In genomic region chr7:7653568-7654187, GRCh38 we compare ENCODE assay signal across 9 cellular contexts. TPM values are rescaled to one million over a fixed set of nuclear protein-coding genes. Genes with fewer than 3 reads are reported as not detected.
A peak's percentile ranks its signal among the peaks of the same experiment; 100 is the strongest.
DNase-seq lines count a peak whose midpoint lies in the region; ATAC-seq and TF ChIP-seq lines count a peak whose summit lies in the region.
"Had no signal": no experiment of that assay in that cellular context is flagged by ENCODE, and none has a peak within 500 bp of the region (broad histone marks: within the 10 kb centered on the region; RNA-seq: fewer than 3 reads in every experiment).

No MANE protein-coding gene starts in this region.

- H3K4me3 Mint-ChIP-seq in HFFc6 = no peak overlapping the region
- H3K4me3 Mint-ChIP-seq in activated CD8-positive, alpha-beta T cell treated with anti-CD3 and anti-CD28 coated beads, Interleukin-2, amount 10 ng/mL, durations not matched to agents 7 days and 5 days = no peak overlapping the region
- no peak overlapping the region for H3K4me3 Mint-ChIP-seq in CD8-positive, alpha-beta memory T cell
- H3K4me3 Mint-ChIP-seq: stimulated activated naive CD8-positive, alpha-beta T cell treated with anti-CD3 and anti-CD28 coated beads, Interleukin-15, Interleukin-2, amounts not matched to agents 100 ng/mL and 50 ng/mL, for 24 hours had no signal

- TF ChIP-seq CTCF in HFFc6 (IDR thresholded peaks at IDR 0.05) = peak; percentile 73
- TF ChIP-seq CTCF in right lobe of liver (IDR thresholded peaks at IDR 0.05) = peak; percentile 22 to 36 (median 26)
- no peak for TF ChIP-seq CTCF in omental fat pad (IDR thresholded peaks at IDR 0.05)

- DNase-seq in Daoy (ENCODE audit: low read depth) (peak; percentile 23), HFFc6 (no peak), right lobe of liver (no peak), T-helper 9 cell (no peak), omental fat pad (ENCODE audit: low spot score) (no peak)
- peak; percentile 36 for DNase-seq in activated CD8-positive, alpha-beta T cell treated with anti-CD3 and anti-CD28 coated beads, Interleukin-2, amount 10 ng/mL, durations not matched to agents 7 days and 5 days
- no peak for DNase-seq in CD8-positive, alpha-beta memory T cell

- H3K27me3 ChIP-seq in right lobe of liver = no peaks in the 10 kb centered on the region
- no peaks in the 10 kb centered on the region for H3K27me3 ChIP-seq in CD8-positive, alpha-beta memory T cell (ENCODE audit: insufficient read depth, low read length, poor library complexity, severe bottlenecking)

- intact Hi-C loops in right lobe of liver (cut with DNase I) = no loop called here

- no peaks in the 10 kb centered on the region for H3K36me3 ChIP-seq in right lobe of liver
- H3K36me3 ChIP-seq in CD8-positive, alpha-beta memory T cell (ENCODE audit: insufficient read depth, low read length) = no peaks in the 10 kb centered on the region

- WGBS in right lobe of liver (ENCODE audit: insufficient coverage, low coverage, low lambda C conversion rate, missing lambda C conversion rate) = 75% methylated on average over 3 of the region's 3 CpGs

- H3K4me1 Mint-ChIP-seq in HFFc6 (ENCODE audit: low read depth) = peaks cover 23% of the 10 kb centered on the region
- H3K4me1 Mint-ChIP-seq in activated CD8-positive, alpha-beta T cell treated with anti-CD3 and anti-CD28 coated beads, Interleukin-2, amount 10 ng/mL, durations not matched to agents 7 days and 5 days (ENCODE audit: low read depth) = peaks cover 16% of the 10 kb centered on the region
- peaks cover 40 to 63% (median 48%) of the 10 kb centered on the region in 3 donors for H3K4me1 Mint-ChIP-seq in CD8-positive, alpha-beta memory T cell

- peaks cover 20% of the 10 kb centered on the region for H3K9me3 Mint-ChIP-seq in HFFc6
- peaks cover 13% of the 10 kb centered on the region for H3K9me3 Mint-ChIP-seq in activated CD8-positive, alpha-beta T cell treated with anti-CD3 and anti-CD28 coated beads, Interleukin-2, amount 10 ng/mL, durations not matched to agents 7 days and 5 days (ENCODE audit: insufficient read depth)
- peaks cover 0 to 13% (median 5%) of the 10 kb centered on the region in 5 donors for H3K9me3 Mint-ChIP-seq in CD8-positive, alpha-beta memory T cell
- H3K9me3 Mint-ChIP-seq: stimulated activated naive CD8-positive, alpha-beta T cell treated with anti-CD3 and anti-CD28 coated beads, Interleukin-15, Interleukin-2, amounts not matched to agents 100 ng/mL and 50 ng/mL, for 24 hours had no signal

- H3K27ac Mint-ChIP-seq in HFFc6 = no peak overlapping the region
- no peak overlapping the region for H3K27ac Mint-ChIP-seq in activated CD8-positive, alpha-beta T cell treated with anti-CD3 and anti-CD28 coated beads, Interleukin-2, amount 10 ng/mL, durations not matched to agents 7 days and 5 days
- H3K27ac Mint-ChIP-seq in CD8-positive, alpha-beta memory T cell = no peak overlapping the region
- H3K27ac Mint-ChIP-seq: stimulated activated naive CD8-positive, alpha-beta T cell treated with anti-CD3 and anti-CD28 coated beads, Interleukin-15, Interleukin-2, amounts not matched to agents 100 ng/mL and 50 ng/mL, for 24 hours had no signal

- no peaks in the 10 kb centered on the region for H3K4me1 ChIP-seq in right lobe of liver
- H3K4me1 ChIP-seq in CD8-positive, alpha-beta memory T cell (ENCODE audit: insufficient read depth, low read length) = peaks cover 9% of the 10 kb centered on the region

- ATAC-seq in activated CD8-positive, alpha-beta T cell treated with anti-CD3 and anti-CD28 coated beads, Interleukin-2, amount 10 ng/mL, durations not matched to agents 7 days and 5 days = no peak
- ATAC-seq in right lobe of liver (peak in 1 of 4 donors; percentile 32), GM18907 (IDR thresholded peaks at IDR 0.05; ENCODE audit: unreplicated experiment) (no peak), omental fat pad (ENCODE audit: low FRiP score) (no peak)

- POLR2A ChIA-PET in activated CD8-positive, alpha-beta T cell treated with anti-CD3 and anti-CD28 coated beads, Interleukin-2, amount 10 ng/mL, durations not matched to agents 7 days and 5 days (lab: Charles Lee) = interaction anchor here (0.9 kb wide), 1 partner anchor 12 kb away, joined by 3 read pairs; no protein-coding TSS in a partner anchor
- POLR2A ChIA-PET in CD8-positive, alpha-beta memory T cell (lab: Charles Lee) = no interaction called here

- no peaks in the 10 kb centered on the region for H3K9me3 ChIP-seq in right lobe of liver
- no peaks in the 10 kb centered on the region for H3K9me3 ChIP-seq in CD8-positive, alpha-beta memory T cell (ENCODE audit: low read length)

- no peaks in the 10 kb centered on the region for H3K27me3 Mint-ChIP-seq in HFFc6 (ENCODE audit: insufficient read depth)
- no peaks in the 10 kb centered on the region for H3K27me3 Mint-ChIP-seq in activated CD8-positive, alpha-beta T cell treated with anti-CD3 and anti-CD28 coated beads, Interleukin-2, amount 10 ng/mL, durations not matched to agents 7 days and 5 days (ENCODE audit: low read depth)
- no peaks in the 10 kb centered on the region for H3K27me3 Mint-ChIP-seq in CD8-positive, alpha-beta memory T cell
- H3K27me3 Mint-ChIP-seq: stimulated activated naive CD8-positive, alpha-beta T cell treated with anti-CD3 and anti-CD28 coated beads, Interleukin-15, Interleukin-2, amounts not matched to agents 100 ng/mL and 50 ng/mL, for 24 hours had no signal

- H3K36me3 Mint-ChIP-seq in HFFc6 (ENCODE audit: low read depth) = peaks cover 19% of the 10 kb centered on the region
- H3K36me3 Mint-ChIP-seq in activated CD8-positive, alpha-beta T cell treated with anti-CD3 and anti-CD28 coated beads, Interleukin-2, amount 10 ng/mL, durations not matched to agents 7 days and 5 days (ENCODE audit: low read depth) = peaks cover 22% of the 10 kb centered on the region
- H3K36me3 Mint-ChIP-seq in CD8-positive, alpha-beta memory T cell = peaks cover 10 to 24% (median 20%) of the 10 kb centered on the region in 3 donors

- no peak for TF ChIP-seq POLR2A in right lobe of liver (IDR thresholded peaks at IDR 0.05)

- no peak overlapping the region for H3K4me3 ChIP-seq in right lobe of liver
- no peak overlapping the region for H3K4me3 ChIP-seq in CD8-positive, alpha-beta memory T cell (ENCODE audit: low read length)

- H3K27ac ChIP-seq in right lobe of liver = no peak overlapping the region
- H3K27ac ChIP-seq in CD8-positive, alpha-beta memory T cell (ENCODE audit: low read depth, low read length) = no peak overlapping the region

- CTCF ChIA-PET in activated CD8-positive, alpha-beta T cell treated with anti-CD3 and anti-CD28 coated beads, Interleukin-2, amount 10 ng/mL, durations not matched to agents 7 days and 5 days (lab: Charles Lee) = interaction anchor here (0.7 to 1.0 kb wide), 3 partner anchors 8 to 415 kb away, joined by 3 read pairs; no protein-coding TSS in a partner anchor
- CTCF ChIA-PET in CD8-positive, alpha-beta memory T cell (lab: Charles Lee) = no interaction called here

RNA-seq across cellular contexts. Expression of gene UMAD1, which starts 13.1 kb away (rescaled TPM):
- 17.6 and 22.9 TPM in 2 replicates for total RNA-seq in Daoy (2014; rRNA removed; shearing (Covaris generic))
- 10 to 100 TPM; 11.6 to 14.6 (median 12.1) TPM for total RNA-seq in HFFc6 (2021; fragmentation: NEBNext Ultra II Directional; extraction: Animal tissue kit (Norgen Biotek cat#: 25700))
- total RNA-seq in activated CD8-positive, alpha-beta T cell treated with anti-CD3 and anti-CD28 coated beads, Interleukin-2, amount 10 ng/mL, durations not matched to agents 7 days and 5 days = 10 to 100 TPM; 11.9 to 12.3 TPM
- total RNA-seq in right lobe of liver (10 to 100 TPM in 2 of 6 experiments, 1 to 10 TPM in 4; 7.6 to 15.3 (median 9.5) TPM), omental fat pad (10 to 100 TPM in 3 of 4 donors, 1 to 10 TPM in 1; 5.6 to 13.2 (median 12.1) TPM)
- total RNA-seq in CD8-positive, alpha-beta memory T cell = 10 to 100 TPM; 13.5 to 14.8 TPM
- 27.4 TPM for polyA plus RNA-seq in CD8-positive, alpha-beta memory T cell

Comparison
In these comparisons a context has a peak if more than half of its experiments do, and no peak if none do; other contexts are left out.
1. DNase-seq: peak in Daoy (single experiment) and activated CD8-positive, alpha-beta T cell treated with anti-CD3 and anti-CD28 coated beads, Interleukin-2, amount 10 ng/mL, durations not matched to agents 7 days and 5 days (single experiment); none in HFFc6 (single experiment), right lobe of liver (0 of 3), T-helper 9 cell (single experiment), omental fat pad (single experiment) and CD8-positive, alpha-beta memory T cell (0 of 5).
2. CTCF ChIP-seq: peak in HFFc6 (single experiment) and right lobe of liver (4 of 4); none in omental fat pad (0 of 3).